Comparison of ENCODE assay signal across 24 cellular contexts in genomic region chr9:116907989-116908388, GRCh38.
"Had no signal": no experiment of that assay in that cellular context is flagged by ENCODE, and none has a peak within 500 bp of the region (broad histone marks: within the 10 kb centered on the region; RNA-seq: fewer than 3 reads in every experiment).

No MANE protein-coding gene starts in this region.

- H3K27ac ChIP-seq: HL-60, RWPE1 had no signal

- H3K27ac Mint-ChIP-seq: T-cell; T-helper 1 cell treated with Interleukin-12 subunit alpha and Interleukin-12 subunit beta and Interleukin-4 antibody, amounts not matched to agents 30 μg/mL and 1 μg/mL, for 36 hours had no signal

- ATAC-seq: Panc1, PC-3, T-cell had no signal

- H3K9me2 ChIP-seq: SK-N-SH had no signal

- H3K4me2 ChIP-seq: SK-N-SH had no signal

- H3K4me3 Mint-ChIP-seq: T-cell; T-helper 1 cell treated with Interleukin-12 subunit alpha and Interleukin-12 subunit beta and Interleukin-4 antibody, amounts not matched to agents 30 μg/mL and 1 μg/mL, for 36 hours had no signal

- FAIRE-seq: HTR-8/SVneo had no signal

- H3K9me3 Mint-ChIP-seq: T-helper 1 cell treated with Interleukin-12 subunit alpha and Interleukin-12 subunit beta and Interleukin-4 antibody, amounts not matched to agents 30 μg/mL and 1 μg/mL, for 36 hours had no signal

- H3K9me3 ChIP-seq: SK-N-SH had no signal

- H3K9ac ChIP-seq: SK-N-SH had no signal

- H3K36me3 Mint-ChIP-seq: T-cell had no signal

- H3K4me1 Mint-ChIP-seq: T-cell had no signal

- DNase-seq: KBM-7; NCI-H1092; NCI-H1105 treated with DMSO at 0.1 percent for 48 hours; NCI-H1417 treated with DMSO at 0.1 percent for 48 hours; NCI-H146; NCI-H1694 treated with DMSO at 0.1 percent for 48 hours; NCI-H1930; NCI-H2081; NCI-H2107; NCI-H2227 treated with DMSO at 0.1 percent for 48 hours; NCI-H524; NCI-H526 treated with DMSO at 0.1 percent for 48 hours; NCI-H774; NK-92 treated with Interleukin-12 subunit alpha and Interleukin-12 subunit beta, amount 100 ng/mL, for 24 hours; PC-3; SHP77; SK-N-SH; SW 1271; T-cell had no signal
